Comparison of ENCODE assay signal across 7 cellular contexts in the genomic region with DNA sequence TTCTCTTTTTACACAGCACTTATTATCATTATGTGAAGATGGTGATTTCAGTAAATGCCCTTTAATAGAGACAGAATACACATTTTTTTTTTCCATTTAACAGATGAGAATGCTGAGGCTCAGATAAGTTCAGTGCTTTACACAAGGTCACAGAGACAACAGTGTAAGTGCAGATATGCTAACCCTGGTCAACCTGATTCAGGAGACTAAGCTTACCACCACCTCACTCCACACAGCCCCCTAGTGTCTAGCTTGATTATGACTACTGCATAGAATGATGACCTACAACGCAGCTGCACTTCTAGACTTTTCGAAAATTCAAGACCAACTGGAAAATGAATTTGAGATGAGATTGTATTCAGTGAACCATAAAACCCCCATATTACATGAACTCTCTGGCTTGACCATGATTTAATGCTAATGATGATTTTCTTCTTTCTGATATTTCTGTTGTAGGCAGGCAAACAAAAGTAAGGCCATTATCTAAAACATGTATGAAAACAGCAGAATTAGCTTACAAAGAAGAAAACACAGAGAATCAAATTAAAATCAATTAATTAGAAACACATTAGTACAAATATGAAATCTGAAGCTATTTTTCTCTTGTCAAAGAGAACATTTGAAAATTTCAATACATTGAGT.
DNase-seq lines count a peak whose midpoint lies in the region; ATAC-seq and TF ChIP-seq lines count a peak whose summit lies in the region.

No MANE protein-coding gene starts in this region.

- no peak overlapping the region for H4K12ac ChIP-seq in trophoblast cell (ENCODE audit: low read depth, low read length)

- no peaks in the 10 kb centered on the region for H3K4me1 ChIP-seq in body of pancreas
- no peaks in the 10 kb centered on the region for H3K4me1 ChIP-seq in trophoblast cell (ENCODE audit: control insufficient read depth in 1 of 2, insufficient read depth in 2 of 2, low read length in 2 of 2)

- H3K4me2 ChIP-seq in trophoblast cell (ENCODE audit: low read length) = no peak overlapping the region

- H3K23ac ChIP-seq in trophoblast cell (ENCODE audit: low read length) = no peak overlapping the region

- 52 to 69% methylated on average over 2 of the region's 2 CpGs for WGBS in body of pancreas, 2 donors
- no CpG with 5 or more reads among the region's 2 CpGs for whole genome bisulfite sequencing in trophoblast cell (ENCODE audit: extremely low coverage, insufficient coverage, insufficient read length)

- intact Hi-C loops in body of pancreas (cut with DNase I) = no loop called here
- intact Hi-C loops in cardiac septum (cut with DNase I) = no loop called here

- TF ChIP-seq CTCF in body of pancreas (IDR thresholded peaks at IDR 0.05) = peak in 6 of 7 experiments; percentile 38 to 80 (median 68)

- H3K27me3 ChIP-seq in body of pancreas = no peaks in the 10 kb centered on the region
- H3K27me3 ChIP-seq in trophoblast cell (ENCODE audit: insufficient read depth, low read length) = no peaks in the 10 kb centered on the region

- no peak overlapping the region for H2BK12ac ChIP-seq in trophoblast cell (ENCODE audit: low read length)

- no peak overlapping the region for H4K91ac ChIP-seq in trophoblast cell (ENCODE audit: low read depth, low read length)

- H3K9me3 ChIP-seq in body of pancreas (no peaks in the 10 kb centered on the region), trophoblast cell (ENCODE audit: insufficient read depth, low read depth, low read length) (no peaks in the 10 kb centered on the region)

- no peaks in the 10 kb centered on the region for H3K79me1 ChIP-seq in trophoblast cell (ENCODE audit: low read length)

- H3K36me3 ChIP-seq in body of pancreas (replicated peaks in 1 of 2; ENCODE audit: insufficient read depth in 1 of 2, low read depth in 2 of 2) = no peaks in the 10 kb centered on the region
- H3K36me3 ChIP-seq in trophoblast cell (ENCODE audit: control insufficient read depth in 1 of 2, insufficient read depth in 2 of 2, low read length in 2 of 2) = no peaks in the 10 kb centered on the region

- no peak overlapping the region for H3K18ac ChIP-seq in trophoblast cell (ENCODE audit: low read length)

- no peak for TF ChIP-seq POLR2A in body of pancreas (IDR thresholded peaks at IDR 0.05)

- H3K14ac ChIP-seq in trophoblast cell (ENCODE audit: low read length) = no peak overlapping the region

- DNase-seq in body of pancreas = peak; percentile 40 to 47 (median 44)
- peak; percentile 31 to 78 for DNase-seq in trophoblast cell
- no peak for DNase-seq in NCI-H510A treated with DMSO at 0.1 percent for 48 hours (lab: John Stamatoyannopoulos, UW)
- DNase-seq in cardiac septum (ENCODE audit: low spot score) = no peak

- H3K79me2 ChIP-seq in trophoblast cell (ENCODE audit: control insufficient read depth, insufficient read depth, low read length, poor library complexity) = no peaks in the 10 kb centered on the region

- H3K4ac ChIP-seq in trophoblast cell (ENCODE audit: low read depth, low read length) = no peak overlapping the region

- no peak overlapping the region for H2AK5ac ChIP-seq in trophoblast cell (ENCODE audit: low read length)

- no peak overlapping the region for H2BK5ac ChIP-seq in trophoblast cell (ENCODE audit: low read depth, low read length, poor library complexity)

- H2BK120ac ChIP-seq in trophoblast cell (ENCODE audit: insufficient read depth, low read length, poor library complexity) = no peak overlapping the region

- no peak overlapping the region for H4K8ac ChIP-seq in trophoblast cell (ENCODE audit: low read depth, low read length)

- no peak overlapping the region for H2AFZ ChIP-seq in trophoblast cell (ENCODE audit: insufficient read depth, low read length, poor library complexity)

- peak; percentile 65 for ATAC-seq in GM18498 (IDR thresholded peaks at IDR 0.05; ENCODE audit: unreplicated experiment)
- peak; percentile 61 for ATAC-seq in HG03571 (IDR thresholded peaks at IDR 0.05; ENCODE audit: unreplicated experiment)
- ATAC-seq in body of pancreas = peak; percentile 86
- no peak for ATAC-seq in GM21423 (IDR thresholded peaks at IDR 0.05; ENCODE audit: unreplicated experiment)

- no peak overlapping the region for H3K9ac ChIP-seq in trophoblast cell (ENCODE audit: low read length)

- H3K27ac ChIP-seq in body of pancreas = no peak overlapping the region
- H3K27ac ChIP-seq in trophoblast cell (ENCODE audit: low read depth, low read length) = no peak overlapping the region

- H3K4me3 ChIP-seq in body of pancreas (no peak overlapping the region), trophoblast cell (ENCODE audit: low read depth, low read length) (no peak overlapping the region)

Comparison
In these comparisons a context has a peak if more than half of its experiments do, and no peak if none do; other contexts are left out.
1. DNase-seq: peak in body of pancreas (4 of 4) and trophoblast cell (2 of 2); none in NCI-H510A treated with DMSO at 0.1 percent for 48 hours (single experiment) and cardiac septum (single experiment).